1 cellular context compared by ENCODE assay signal in the genomic region with DNA sequence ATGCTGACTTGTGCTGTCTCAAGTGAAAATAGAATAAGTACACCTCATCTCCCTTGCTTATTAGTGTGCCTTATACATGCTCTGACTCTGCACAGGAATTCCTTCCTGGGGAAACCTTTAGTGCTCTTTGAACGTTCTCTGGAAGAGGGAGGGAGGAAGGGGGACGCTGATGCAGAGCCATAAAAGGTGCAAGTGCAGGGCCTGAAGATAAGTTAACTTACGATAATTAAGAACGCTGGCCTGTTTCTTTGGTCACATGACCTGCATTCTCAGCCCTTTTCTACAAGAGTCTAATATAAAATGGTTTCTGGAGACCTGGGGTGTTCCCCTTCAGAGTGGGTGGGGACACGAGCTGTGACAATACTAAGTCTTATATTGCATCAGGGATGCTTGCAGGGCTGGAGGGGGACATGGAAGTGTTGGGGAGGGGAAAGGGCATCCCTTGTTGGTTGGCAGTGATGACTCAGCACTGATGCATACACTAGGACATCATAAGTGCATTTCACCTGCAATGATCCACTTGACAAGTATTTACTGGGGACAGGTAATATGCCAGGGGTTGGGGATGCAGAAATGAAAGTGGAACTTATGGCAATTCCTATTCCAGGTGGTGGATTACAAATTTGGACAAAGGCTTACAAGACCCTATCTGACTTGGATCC.
TF ChIP-seq lines count a peak whose summit lies in the region.

No MANE protein-coding gene starts in this region.

TF ChIP-seq in H1, 55 proteins besides CTCF, POLR2A, EP300 and RAD21:
- TF ChIP-seq TBP (IDR thresholded peaks at IDR 0.05; ENCODE audit: low read depth, low read length) = no peak
- TF ChIP-seq PHF8 (conservative IDR thresholded peaks at IDR 0.05; ENCODE audit: low read depth, low read length) = no peak
- TF ChIP-seq MAFK (IDR thresholded peaks at IDR 0.05; ENCODE audit: low read depth, low read length) = peak; percentile 9; the same call in 1 of the 2 replicates
- no peak for TF ChIP-seq FOSL1 (IDR thresholded peaks at IDR 0.05; ENCODE audit: insufficient read depth, low read depth, low read length)
